In genomic region chr6:168700880-168701279, GRCh38 we compare ENCODE assay signal across 23 cellular contexts.
DNase-seq lines count a peak whose midpoint lies in the region; ATAC-seq, FAIRE-seq and TF ChIP-seq lines count a peak whose summit lies in the region.
"Had no signal": no experiment of that assay in that cellular context is flagged by ENCODE, and none has a peak within 500 bp of the region (broad histone marks: within the 10 kb centered on the region; RNA-seq: fewer than 3 reads in every experiment).

No MANE protein-coding gene starts in this region.

- FAIRE-seq in H1 (lab: Jason Lieb, UNC), result no peak
- FAIRE-seq in small intestine (lab: Jason Lieb, UNC), result no peak
- FAIRE-seq: A204.1, GM12891, HTR-8/SVneo, RCC 7860 had no signal

- POLR2A ChIA-PET in H1 (lab: Charles Lee; ENCODE audit: partially characterized antibody), result no interaction called here

- 86 to 97% (median 90%) methylated on average over 8 of the region's 8 CpGs for WGBS in heart left ventricle, 4 donors
- WGBS in H1 (ENCODE audit: extremely low coverage in 1 of 2, insufficient coverage in 1 of 2, insufficient read length in 1 of 2, insufficient replicate concordance in 2 of 2, low coverage in 1 of 2, low lambda C conversion rate in 2 of 2, missing lambda C conversion rate in 1 of 2), 2 experiments, result 94% methylated on average over 5 of the region's 8 CpGs; no CpG with 5 or more reads in 1 of the 2 experiments
- WGBS in small intestine, 3 donors, result 23 to 71% (median 50%) methylated on average over 8 of the region's 8 CpGs

- H3K4me2 ChIP-seq in H1 (ENCODE audit: insufficient read depth in 1 of 2, low read depth in 2 of 2, low read length in 2 of 2), result no peak overlapping the region

- intact Hi-C loops in cardiac septum (cut with DNase I), result no loop called here
- intact Hi-C loops in heart left ventricle (cut with DNase I), result no loop called here

- CTCF ChIA-PET in H1 (lab: Charles Lee; ENCODE audit: partially characterized antibody), result interaction anchor here (1.1 kb wide), 1 partner anchor 10 kb away, joined by 3 read pairs; no protein-coding TSS in a partner anchor

- TF ChIP-seq CTCF in heart left ventricle (IDR thresholded peaks at IDR 0.05), result no peak
- no peak for TF ChIP-seq CTCF in H1 (IDR thresholded peaks at IDR 0.05; ENCODE audit: control extremely low read depth in 1 of 3, insufficient read depth in 1 of 3, low read depth in 1 of 3, low read length in 3 of 3)

- no peak for TF ChIP-seq RAD21 in H1 (IDR thresholded peaks at IDR 0.05 in 1 of 2, conservative IDR thresholded peaks at IDR 0.05 in 1 of 2; ENCODE audit: low read depth in 2 of 2, low read length in 2 of 2)

- 0 out of 2 replicates have a peak overlapping the region, but pooled peaks have one; percentile 33 for H2BK12ac ChIP-seq in H1 (ENCODE audit: low read depth, low read length)

- no peak overlapping the region; the same call in 1 of the 2 replicates for H2BK5ac ChIP-seq in H1 (ENCODE audit: low read depth, low read length)

- no peak overlapping the region for H3K18ac ChIP-seq in H1 (ENCODE audit: extremely low read depth, low read length)

- H2AK5ac ChIP-seq in H1 (ENCODE audit: low read depth, low read length), result no peak overlapping the region

- no peak overlapping the region for H2AFZ ChIP-seq in H1 (ENCODE audit: low read length)
- H2AFZ ChIP-seq: GM23248 had no signal

- no peak overlapping the region for H3K9ac ChIP-seq in H1 (replicated peaks in 1 of 4; ENCODE audit: extremely low read depth in 1 of 4, low read depth in 3 of 4, low read length in 3 of 4)
- H3K9ac ChIP-seq: GM23248 had no signal

- H4K8ac ChIP-seq in H1 (ENCODE audit: extremely low read depth, insufficient read depth, low read length), result no peak overlapping the region; the same call in 1 of the 2 replicates

- no peak overlapping the region for H3K4ac ChIP-seq in H1 (replicated peaks; ENCODE audit: insufficient read length, low read depth, low read length)

- DNase-seq in cardiac septum (ENCODE audit: low spot score), result peak; percentile 50
- no peak for DNase-seq in heart left ventricle
- DNase-seq in H1 (ENCODE audit: low read depth in 1 of 2, low spot score in 2 of 2), result no peak
- peak; percentile 21 for DNase-seq in small intestine
- no peak for DNase-seq in NCI-H187 treated with DMSO at 0.1 percent for 48 hours (lab: John Stamatoyannopoulos, UW)
- no peak for DNase-seq in NCI-H510A treated with DMSO at 0.1 percent for 48 hours (lab: John Stamatoyannopoulos, UW)
- DNase-seq in EL, result no peak
- DNase-seq: BE2C, DMS79, GM23248, HCEC 1CT, KG1, NCI-H1694, NCI-H226, NCI-H524, NCI-H82, OCI-M1, SJCRH30, T-cell had no signal

- H2BK15ac ChIP-seq in H1 (ENCODE audit: low read length), result no peak overlapping the region

- no peak overlapping the region for H2BK120ac ChIP-seq in H1 (replicated peaks; ENCODE audit: low read depth, low read length)

- H4K91ac ChIP-seq in H1 (replicated peaks; ENCODE audit: insufficient read length, low read length), result no peak overlapping the region

- H3K23me2 ChIP-seq in H1 (ENCODE audit: low read depth, low read length), result no peaks in the 10 kb centered on the region

- H3K36me3 ChIP-seq in heart left ventricle, result no peaks in the 10 kb centered on the region
- H3K36me3 ChIP-seq in H1 (ENCODE audit: control insufficient read depth in 2 of 4, insufficient read depth in 4 of 4, low read length in 3 of 4), result no peaks in the 10 kb centered on the region
- H3K36me3 ChIP-seq in small intestine (ENCODE audit: control insufficient read depth in 2 of 2, insufficient read depth in 2 of 2, low read length in 2 of 2), result no peaks in the 10 kb centered on the region
- H3K36me3 ChIP-seq: BE2C, SJCRH30 had no signal

- H3K4me1 ChIP-seq in heart left ventricle (peaks cover 0 to 8% (median 0%) of the 10 kb centered on the region in 12 donors), H1 (replicated peaks in 1 of 4; ENCODE audit: control insufficient read depth in 3 of 4, insufficient read depth in 4 of 4, low read length in 3 of 4) (peaks cover 0 to 3% (median 1%) of the 10 kb centered on the region in 4 experiments; a peak in 2 of 7 replicates), small intestine (ENCODE audit: control insufficient read depth in 2 of 2, insufficient read depth in 1 of 2, low read depth in 1 of 2, low read length in 1 of 2) (no peaks in the 10 kb centered on the region)
- H3K4me1 ChIP-seq: BE2C, SJCRH30 had no signal

- no peak for ATAC-seq in heart left ventricle
- ATAC-seq: T-cell had no signal

- no peaks in the 10 kb centered on the region for H3K79me1 ChIP-seq in H1 (ENCODE audit: low read depth, low read length)

- peaks cover 0 to 7% (median 0%) of the 10 kb centered on the region in 12 donors for H3K9me3 ChIP-seq in heart left ventricle
- H3K9me3 ChIP-seq in H1 (ENCODE audit: insufficient read depth in 2 of 2, low read depth in 1 of 2, low read length in 1 of 2), result no peaks in the 10 kb centered on the region
- no peaks in the 10 kb centered on the region for H3K9me3 ChIP-seq in small intestine (ENCODE audit: control insufficient read depth, low read depth)
- H3K9me3 ChIP-seq: BE2C, SJCRH30 had no signal

- TF ChIP-seq POLR2A in heart left ventricle (IDR thresholded peaks at IDR 0.05) (no peak), H1 (IDR thresholded peaks at IDR 0.05; ENCODE audit: control extremely low read depth in 1 of 2, low read depth in 2 of 2, low read length in 2 of 2) (no peak)

- no peak overlapping the region for H2BK20ac ChIP-seq in H1 (ENCODE audit: low read length)

- no peaks in the 10 kb centered on the region for H3K79me2 ChIP-seq in H1 (ENCODE audit: control insufficient read depth in 1 of 2, insufficient read depth in 2 of 2, low read length in 2 of 2)

- H3K27ac ChIP-seq in heart left ventricle (no peak overlapping the region), H1 (ENCODE audit: low read depth, low read length) (no peak overlapping the region), small intestine (ENCODE audit: low read depth in 1 of 2, low read length in 1 of 2) (no peak overlapping the region)
- H3K27ac ChIP-seq: GM23248, SJCRH30 had no signal

- no peak overlapping the region for H3K14ac ChIP-seq in H1 (ENCODE audit: insufficient read length)

- no peaks in the 10 kb centered on the region for H3K27me3 ChIP-seq in heart left ventricle
- no peaks in the 10 kb centered on the region for H3K27me3 ChIP-seq in H1 (replicated peaks in 1 of 4; ENCODE audit: control insufficient read depth in 3 of 4, extremely low read depth in 1 of 4, insufficient read depth in 3 of 4, low read length in 3 of 4)
- no peaks in the 10 kb centered on the region for H3K27me3 ChIP-seq in small intestine (ENCODE audit: control insufficient read depth in 2 of 2, insufficient read depth in 2 of 2, low read length in 2 of 2)
- H3K27me3 ChIP-seq: BE2C had no signal

- H3K23ac ChIP-seq in H1 (ENCODE audit: insufficient read length), result no peak overlapping the region

- TF ChIP-seq EP300 in H1 (IDR thresholded peaks at IDR 0.05; ENCODE audit: borderline replicate concordance in 1 of 2, low read depth in 2 of 2, low read length in 2 of 2), result no peak

- H3K4me3 ChIP-seq in heart left ventricle (no peak overlapping the region), H1 (ENCODE audit: extremely low read depth in 1 of 4, insufficient read depth in 2 of 4, low read depth in 3 of 4, low read length in 4 of 4) (no peak overlapping the region), small intestine (ENCODE audit: low read depth in 1 of 2, low read length in 2 of 2) (no peak overlapping the region)
- H3K4me3 ChIP-seq: GM23248, SJCRH30 had no signal

- H3K56ac ChIP-seq in H1 (replicated peaks; ENCODE audit: insufficient read length, low read depth, low read length), result no peak overlapping the region

- no peaks in the 10 kb centered on the region for H4K20me1 ChIP-seq in H1 (replicated peaks in 1 of 2; ENCODE audit: control insufficient read depth in 1 of 2, insufficient read depth in 2 of 2, low read length in 2 of 2)

- no peak overlapping the region for H4K5ac ChIP-seq in H1 (ENCODE audit: insufficient read length, low read depth, low read length)

TF ChIP-seq in H1, 55 proteins besides CTCF, POLR2A, EP300 and RAD21 (continues in another document):
- TF ChIP-seq SP4 (IDR thresholded peaks at IDR 0.05; ENCODE audit: low read length) (no peak), EZH2 (IDR thresholded peaks at IDR 0.05; ENCODE audit: low read depth, low read length, severe bottlenecking) (no peak), TEAD4 (IDR thresholded peaks at IDR 0.05; ENCODE audit: low read depth, low read length) (no peak), CBX5 (IDR thresholded peaks at IDR 0.05; ENCODE audit: low read depth, low read length) (no peak), MAFK (IDR thresholded peaks at IDR 0.05; ENCODE audit: low read depth, low read length) (no peak), E2F6 (IDR thresholded peaks at IDR 0.05) (no peak), SRF (IDR thresholded peaks at IDR 0.05; ENCODE audit: low read depth, low read length) (no peak), SIRT6 (IDR thresholded peaks at IDR 0.05; ENCODE audit: low read length) (no peak), FOSL1 (IDR thresholded peaks at IDR 0.05; ENCODE audit: insufficient read depth, low read depth, low read length) (no peak), CREB1 (IDR thresholded peaks at IDR 0.05) (no peak), HDAC6 (IDR thresholded peaks at IDR 0.05; ENCODE audit: low read depth, low read length) (no peak)
- TF ChIP-seq, protein P1, sequence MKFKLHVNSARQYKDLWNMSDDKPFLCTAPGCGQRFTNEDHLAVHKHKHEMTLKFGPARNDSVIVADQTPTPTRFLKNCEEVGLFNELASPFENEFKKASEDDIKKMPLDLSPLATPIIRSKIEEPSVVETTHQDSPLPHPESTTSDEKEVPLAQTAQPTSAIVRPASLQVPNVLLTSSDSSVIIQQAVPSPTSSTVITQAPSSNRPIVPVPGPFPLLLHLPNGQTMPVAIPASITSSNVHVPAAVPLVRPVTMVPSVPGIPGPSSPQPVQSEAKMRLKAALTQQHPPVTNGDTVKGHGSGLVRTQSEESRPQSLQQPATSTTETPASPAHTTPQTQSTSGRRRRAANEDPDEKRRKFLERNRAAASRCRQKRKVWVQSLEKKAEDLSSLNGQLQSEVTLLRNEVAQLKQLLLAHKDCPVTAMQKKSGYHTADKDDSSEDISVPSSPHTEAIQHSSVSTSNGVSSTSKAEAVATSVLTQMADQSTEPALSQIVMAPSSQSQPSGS (IDR thresholded peaks at IDR 0.05; ENCODE audit: low read length), result no peak

Comparison
In these comparisons a context has a peak if more than half of its experiments do, and no peak if none do; other contexts are left out.
1. DNase-seq: peak in cardiac septum (single experiment) and small intestine (single experiment); none in heart left ventricle (0 of 5), H1 (0 of 2), NCI-H187 treated with DMSO at 0.1 percent for 48 hours (single experiment), NCI-H510A treated with DMSO at 0.1 percent for 48 hours (single experiment) and EL (single experiment).